In the genomic region with DNA sequence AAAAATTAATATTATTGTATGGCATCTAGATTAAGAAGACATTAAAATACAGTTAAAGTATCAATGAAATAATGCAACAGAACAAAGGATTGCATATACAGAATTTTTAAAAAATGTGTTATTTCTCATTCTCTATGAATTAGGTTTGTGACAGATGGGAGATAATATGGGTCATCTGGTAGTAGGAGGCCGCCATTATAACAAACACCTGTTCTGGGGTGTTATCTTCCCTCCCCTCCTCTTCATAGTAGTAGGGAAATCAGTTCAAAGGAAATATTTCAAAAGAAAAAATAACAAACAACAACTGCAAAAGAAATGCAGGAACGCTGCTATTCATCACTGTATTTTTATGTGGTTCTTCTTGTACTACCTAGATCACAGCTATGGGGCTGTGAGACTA, we compare ENCODE assay signal across 1 cellular context.
TF ChIP-seq lines count a peak whose summit lies in the region.

No MANE protein-coding gene starts in this region.

TF ChIP-seq in GM12878, 131 proteins besides CTCF, POLR2A, EP300 and RAD21 (continued from another document):
- TF ChIP-seq, protein P1, sequence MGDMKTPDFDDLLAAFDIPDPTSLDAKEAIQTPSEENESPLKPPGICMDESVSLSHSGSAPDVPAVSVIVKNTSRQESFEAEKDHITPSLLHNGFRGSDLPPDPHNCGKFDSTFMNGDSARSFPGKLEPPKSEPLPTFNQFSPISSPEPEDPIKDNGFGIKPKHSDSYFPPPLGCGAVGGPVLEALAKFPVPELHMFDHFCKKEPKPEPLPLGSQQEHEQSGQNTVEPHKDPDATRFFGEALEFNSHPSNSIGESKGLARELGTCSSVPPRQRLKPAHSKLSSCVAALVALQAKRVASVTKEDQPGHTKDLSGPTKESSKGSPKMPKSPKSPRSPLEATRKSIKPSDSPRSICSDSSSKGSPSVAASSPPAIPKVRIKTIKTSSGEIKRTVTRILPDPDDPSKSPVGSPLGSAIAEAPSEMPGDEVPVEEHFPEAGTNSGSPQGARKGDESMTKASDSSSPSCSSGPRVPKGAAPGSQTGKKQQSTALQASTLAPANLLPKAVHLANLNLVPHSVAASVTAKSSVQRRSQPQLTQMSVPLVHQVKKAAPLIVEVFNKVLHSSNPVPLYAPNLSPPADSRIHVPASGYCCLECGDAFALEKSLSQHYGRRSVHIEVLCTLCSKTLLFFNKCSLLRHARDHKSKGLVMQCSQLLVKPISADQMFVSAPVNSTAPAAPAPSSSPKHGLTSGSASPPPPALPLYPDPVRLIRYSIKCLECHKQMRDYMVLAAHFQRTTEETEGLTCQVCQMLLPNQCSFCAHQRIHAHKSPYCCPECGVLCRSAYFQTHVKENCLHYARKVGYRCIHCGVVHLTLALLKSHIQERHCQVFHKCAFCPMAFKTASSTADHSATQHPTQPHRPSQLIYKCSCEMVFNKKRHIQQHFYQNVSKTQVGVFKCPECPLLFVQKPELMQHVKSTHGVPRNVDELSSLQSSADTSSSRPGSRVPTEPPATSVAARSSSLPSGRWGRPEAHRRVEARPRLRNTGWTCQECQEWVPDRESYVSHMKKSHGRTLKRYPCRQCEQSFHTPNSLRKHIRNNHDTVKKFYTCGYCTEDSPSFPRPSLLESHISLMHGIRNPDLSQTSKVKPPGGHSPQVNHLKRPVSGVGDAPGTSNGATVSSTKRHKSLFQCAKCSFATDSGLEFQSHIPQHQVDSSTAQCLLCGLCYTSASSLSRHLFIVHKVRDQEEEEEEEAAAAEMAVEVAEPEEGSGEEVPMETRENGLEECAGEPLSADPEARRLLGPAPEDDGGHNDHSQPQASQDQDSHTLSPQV (IDR thresholded peaks at IDR 0.05) = no peak
- no peak for TF ChIP-seq ETV6 (conservative IDR thresholded peaks at IDR 0.05 in 1 of 2, IDR thresholded peaks at IDR 0.05 in 1 of 2; ENCODE audit: borderline replicate concordance in 1 of 2, low read depth in 1 of 2)
TF ChIP-seq in GM12878: peak in this region for 0.
